ENCODE assay signal across 26 cellular contexts in genomic region chr10:63480237-63480636, GRCh38.
"Had no signal": no experiment of that assay in that cellular context is flagged by ENCODE, and none has a peak within 500 bp of the region (broad histone marks: within the 10 kb centered on the region; RNA-seq: fewer than 3 reads in every experiment).

No MANE protein-coding gene starts in this region.

- H3K4me3 ChIP-seq: ascending aorta, body of pancreas, cardiac muscle cell, SJCRH30 had no signal

- H3K36me3 ChIP-seq: ascending aorta, cardiac muscle cell, SJCRH30 had no signal

- H3K4me1 ChIP-seq: body of pancreas, SJCRH30 had no signal

- ATAC-seq: activated CD4-positive, CD25-positive, alpha-beta regulatory T cell treated with anti-CD3 and anti-CD28 coated beads, Interleukin-2, amount 50 U/mL, for 24 hours; activated CD8-positive, alpha-beta T cell treated with anti-CD3 and anti-CD28 coated beads, Interleukin-2, amount 10 ng/mL, durations not matched to agents 7 days and 5 days; activated naive CD4-positive, alpha-beta T cell treated with anti-CD3 and anti-CD28 coated beads, Interleukin-2, amount 50 U/mL, for 72 hours; activated naive CD8-positive, alpha-beta T cell treated with anti-CD3 and anti-CD28 coated beads, Interleukin-2, amount 50 U/mL, for 24 hours; body of pancreas; Panc1 had no signal

- H3K36me3 Mint-ChIP-seq: activated naive CD4-positive, alpha-beta T cell treated with anti-CD3 and anti-CD28 coated beads, Interleukin-2, amount 50 U/mL, for 72 hours had no signal

- H3K4me3 Mint-ChIP-seq: activated CD8-positive, alpha-beta T cell treated with anti-CD3 and anti-CD28 coated beads, Interleukin-2, amount 10 ng/mL, durations not matched to agents 7 days and 5 days; activated naive CD8-positive, alpha-beta T cell treated with anti-CD3 and anti-CD28 coated beads, Interleukin-2, amount 50 U/mL, for 24 hours; T-helper 1 cell treated with Interleukin-12 subunit alpha and Interleukin-12 subunit beta and Interleukin-4 antibody, amounts not matched to agents 30 μg/mL and 1 μg/mL, for 36 hours had no signal

- H3K27ac Mint-ChIP-seq: activated CD8-positive, alpha-beta T cell treated with anti-CD3 and anti-CD28 coated beads, Interleukin-2, amount 10 ng/mL, durations not matched to agents 7 days and 5 days; activated naive CD4-positive, alpha-beta T cell treated with anti-CD3 and anti-CD28 coated beads, Interleukin-2, amount 50 U/mL, for 72 hours; activated naive CD8-positive, alpha-beta T cell treated with anti-CD3 and anti-CD28 coated beads, Interleukin-2, amount 50 U/mL, for 24 hours; T-helper 1 cell treated with Interleukin-12 subunit alpha and Interleukin-12 subunit beta and Interleukin-4 antibody, amounts not matched to agents 30 μg/mL and 1 μg/mL, for 36 hours had no signal

- H3K4me2 ChIP-seq: KMS-11, SK-N-SH had no signal

- H3K27ac ChIP-seq: ascending aorta, body of pancreas, cardiac muscle cell, KMS-11, RWPE1, SJCRH30 had no signal

- DNase-seq: activated CD4-positive, alpha-beta T cell treated with anti-CD3 and anti-CD28 coated beads for 4 hours; activated CD8-positive, alpha-beta memory T cell treated with anti-CD3 and anti-CD28 coated beads, Interleukin-2, amount 50 U/mL, for 48 hours; activated CD8-positive, alpha-beta T cell treated with anti-CD3 and anti-CD28 coated beads, Interleukin-2, amount 10 ng/mL, durations not matched to agents 7 days and 5 days; activated naive CD8-positive, alpha-beta T cell treated with anti-CD3 and anti-CD28 coated beads, Interleukin-2, amount 50 U/mL, for 24 hours; activated T-cell treated with anti-CD3 and anti-CD28 coated beads, Interleukin-2, amount 50 U/mL, for 1 hour; amniotic stem cell; body of pancreas; NCI-H1092; NCI-H1417; NCI-H1930; NCI-H2171 treated with DMSO at 0.1 percent for 48 hours; NCI-H226; NCI-H526; NCI-H774; OCI-M1; Right ventricle myocardium superior; SJCRH30; SK-N-SH had no signal

- H3K27me3 ChIP-seq: ascending aorta, body of pancreas, cardiac muscle cell, SJCRH30 had no signal

- H3K9ac ChIP-seq: KMS-11, SK-N-SH had no signal

- H3K9me3 ChIP-seq: ascending aorta, body of pancreas, SJCRH30, SK-N-SH had no signal

- H3K27me3 Mint-ChIP-seq: activated naive CD8-positive, alpha-beta T cell treated with anti-CD3 and anti-CD28 coated beads, Interleukin-2, amount 50 U/mL, for 24 hours had no signal

- H3K9me3 Mint-ChIP-seq: activated naive CD4-positive, alpha-beta T cell treated with anti-CD3 and anti-CD28 coated beads, Interleukin-2, amount 50 U/mL, for 72 hours; activated naive CD8-positive, alpha-beta T cell treated with anti-CD3 and anti-CD28 coated beads, Interleukin-2, amount 50 U/mL, for 24 hours; T-helper 1 cell treated with Interleukin-12 subunit alpha and Interleukin-12 subunit beta and Interleukin-4 antibody, amounts not matched to agents 30 μg/mL and 1 μg/mL, for 36 hours had no signal
